Comparison of ENCODE assay signal across 11 cellular contexts in genomic region chr17:35073991-35074627, GRCh38. TPM values are rescaled to one million over a fixed set of nuclear protein-coding genes. Genes with fewer than 3 reads are reported as not detected.
DNase-seq lines count a peak whose midpoint lies in the region; ATAC-seq and TF ChIP-seq lines count a peak whose summit lies in the region.
"Had no signal": no experiment of that assay in that cellular context is flagged by ENCODE, and none has a peak within 500 bp of the region (broad histone marks: within the 10 kb centered on the region; RNA-seq: fewer than 3 reads in every experiment).

No MANE protein-coding gene starts in this region.

- H3K36me3 ChIP-seq in trophoblast cell (ENCODE audit: control insufficient read depth in 1 of 2, insufficient read depth in 2 of 2, low read length in 2 of 2), result no peaks in the 10 kb centered on the region
- H3K36me3 ChIP-seq in psoas muscle (ENCODE audit: insufficient read depth in 1 of 2, low read depth in 1 of 2), result no peaks in the 10 kb centered on the region
- H3K36me3 ChIP-seq: transverse colon had no signal

- POLR2A ChIA-PET in activated CD4-positive, alpha-beta memory T cell treated with anti-CD3 and anti-CD28 coated beads for 36 hours (lab: Charles Lee), result interaction anchor here (0.7 to 4.6 kb wide), 7 partner anchors 8 to 90 kb away, joined by 3 to 41 read pairs (median 5); partner anchors contain the start of gene RFFL

- H4K12ac ChIP-seq in trophoblast cell (ENCODE audit: low read depth, low read length), result no peak overlapping the region

- H3K4me3 ChIP-seq in trophoblast cell (ENCODE audit: low read depth, low read length) (no peak overlapping the region), psoas muscle (no peak overlapping the region)
- H3K4me3 ChIP-seq: transverse colon had no signal

- H3K27ac ChIP-seq in cingulate gyrus (ENCODE audit: low read depth, low read length) (peak overlapping the region; percentile 93), trophoblast cell (ENCODE audit: low read depth, low read length) (no peak overlapping the region), psoas muscle (no peak overlapping the region)

- no peak overlapping the region for H3K14ac ChIP-seq in trophoblast cell (ENCODE audit: low read length)

- no peak overlapping the region for H3K4me2 ChIP-seq in trophoblast cell (ENCODE audit: low read length)

- H3K4me1 Mint-ChIP-seq in activated CD4-positive, alpha-beta memory T cell treated with anti-CD3 and anti-CD28 coated beads for 36 hours (ENCODE audit: low read depth), result peaks cover 69% of the 10 kb centered on the region

- CTCF ChIA-PET in activated CD4-positive, alpha-beta memory T cell treated with anti-CD3 and anti-CD28 coated beads for 36 hours (lab: Charles Lee), result interaction anchor here (0.7 to 2.3 kb wide), 7 partner anchors 8 to 51 kb away, joined by 3 to 10 read pairs (median 4); partner anchors contain the start of gene RFFL

- no peaks in the 10 kb centered on the region for H3K27me3 ChIP-seq in trophoblast cell (ENCODE audit: insufficient read depth, low read length)
- no peaks in the 10 kb centered on the region for H3K27me3 ChIP-seq in psoas muscle (ENCODE audit: insufficient read depth in 3 of 3, low read length in 2 of 3)
- H3K27me3 ChIP-seq: transverse colon had no signal

- peak; percentile 22 to 28 for ATAC-seq in activated CD4-positive, CD25-positive, alpha-beta regulatory T cell treated with anti-CD3 and anti-CD28 coated beads, Interleukin-2, amount 50 U/mL, for 24 hours
- ATAC-seq in HG02970 (IDR thresholded peaks at IDR 0.05; ENCODE audit: low FRiP score, unreplicated experiment) (no peak), psoas muscle (no peak), HG03280 (IDR thresholded peaks at IDR 0.05; ENCODE audit: unreplicated experiment) (no peak)

- H3K23ac ChIP-seq in trophoblast cell (ENCODE audit: low read length), result no peak overlapping the region

- H3K18ac ChIP-seq in trophoblast cell (ENCODE audit: low read length), result no peak overlapping the region

- no peak overlapping the region for H4K8ac ChIP-seq in trophoblast cell (ENCODE audit: low read depth, low read length)

- H2BK12ac ChIP-seq in trophoblast cell (ENCODE audit: low read length), result no peak overlapping the region

- H2AFZ ChIP-seq in trophoblast cell (ENCODE audit: insufficient read depth, low read length, poor library complexity), result no peak overlapping the region

- no peak for DNase-seq in activated CD4-positive, CD25-positive, alpha-beta regulatory T cell treated with anti-CD3 and anti-CD28 coated beads, Interleukin-2, amount 50 U/mL, for 72 hours
- peak; percentile 35 for DNase-seq in activated CD4-positive, alpha-beta memory T cell treated with anti-CD3 and anti-CD28 coated beads for 36 hours
- peak; percentile 79 to 95 for DNase-seq in trophoblast cell
- DNase-seq in psoas muscle, result no peak
- DNase-seq: 8988T, NCI-H446, transverse colon had no signal

- no peaks in the 10 kb centered on the region for H3K4me1 ChIP-seq in trophoblast cell (ENCODE audit: control insufficient read depth in 1 of 2, insufficient read depth in 2 of 2, low read length in 2 of 2)
- no peaks in the 10 kb centered on the region for H3K4me1 ChIP-seq in psoas muscle

- H3K9me3 ChIP-seq in trophoblast cell (ENCODE audit: insufficient read depth, low read depth, low read length) (no peaks in the 10 kb centered on the region), psoas muscle (no peaks in the 10 kb centered on the region)
- H3K9me3 ChIP-seq: transverse colon had no signal

- WGBS in trophoblast cell (ENCODE audit: extremely low coverage, insufficient coverage, insufficient read length), result no CpG with 5 or more reads among the region's 5 CpGs
- WGBS in psoas muscle, 3 donors, result 76 to 78% (median 76%) methylated on average over 5 of the region's 5 CpGs

- H3K79me2 ChIP-seq in trophoblast cell (ENCODE audit: control insufficient read depth, insufficient read depth, low read length, poor library complexity), result no peaks in the 10 kb centered on the region

- peaks cover 9% of the 10 kb centered on the region for H3K36me3 Mint-ChIP-seq in activated CD4-positive, alpha-beta memory T cell treated with anti-CD3 and anti-CD28 coated beads for 36 hours

- no peak overlapping the region for H3K4ac ChIP-seq in trophoblast cell (ENCODE audit: low read depth, low read length)

- no peak overlapping the region for H2AK5ac ChIP-seq in trophoblast cell (ENCODE audit: low read length)

- no peaks in the 10 kb centered on the region for H3K27me3 Mint-ChIP-seq in activated CD4-positive, alpha-beta memory T cell treated with anti-CD3 and anti-CD28 coated beads for 36 hours

- intact Hi-C loops in activated CD4-positive, alpha-beta memory T cell treated with anti-CD3 and anti-CD28 coated beads for 36 hours (cut with micrococcal nuclease), result loop anchor here (1.0 kb wide), 5 partner anchors 8 to 28 kb away; partner anchors contain the start of gene RFFL
- intact Hi-C loops in psoas muscle (cut with DNase I), result no loop called here

- H3K79me1 ChIP-seq in trophoblast cell (ENCODE audit: low read length), result no peaks in the 10 kb centered on the region

- TF ChIP-seq CTCF in psoas muscle (IDR thresholded peaks at IDR 0.05), result no peak

- H3K9ac ChIP-seq in trophoblast cell (ENCODE audit: low read length), result no peak overlapping the region

- no peak overlapping the region for H2BK5ac ChIP-seq in trophoblast cell (ENCODE audit: low read depth, low read length, poor library complexity)

- no peak overlapping the region for H4K91ac ChIP-seq in trophoblast cell (ENCODE audit: low read depth, low read length)

- no peak overlapping the region for H2BK120ac ChIP-seq in trophoblast cell (ENCODE audit: insufficient read depth, low read length, poor library complexity)

- H3K9me3 Mint-ChIP-seq in activated CD4-positive, alpha-beta memory T cell treated with anti-CD3 and anti-CD28 coated beads for 36 hours, result no peaks in the 10 kb centered on the region

- H3K4me3 Mint-ChIP-seq in activated CD4-positive, alpha-beta memory T cell treated with anti-CD3 and anti-CD28 coated beads for 36 hours, result peak overlapping the region; percentile 44

- peak overlapping the region; percentile 85 for H3K27ac Mint-ChIP-seq in activated CD4-positive, alpha-beta memory T cell treated with anti-CD3 and anti-CD28 coated beads for 36 hours

RNA-seq across cellular contexts. Expression of gene RFFL, which starts 10.6 kb away (rescaled TPM):
- 10 to 100 TPM; 30.5 to 32.8 TPM for total RNA-seq in activated CD4-positive, alpha-beta memory T cell treated with anti-CD3 and anti-CD28 coated beads for 36 hours
- 6.5 and 7.2 TPM in 2 replicates for polyA plus RNA-seq in trophoblast cell (2013)
- 10 to 100 TPM; 23.6 to 39.5 (median 31.1) TPM for total RNA-seq in psoas muscle
- 10 to 100 TPM in 1 of 3 donors, 1 to 10 TPM in 2; 7.0 to 19.1 (median 8.6) TPM for polyA plus RNA-seq in psoas muscle

RNA-seq across cellular contexts. Expression of gene RAD51D, which starts 45.6 kb away (rescaled TPM):
- 10 to 100 TPM; 29.7 to 36.7 TPM for total RNA-seq in activated CD4-positive, alpha-beta memory T cell treated with anti-CD3 and anti-CD28 coated beads for 36 hours
- polyA plus RNA-seq in trophoblast cell (2013), result 5.0 and 5.4 TPM in 2 replicates
- 1 to 10 TPM; 4.0 to 6.2 (median 6.0) TPM for total RNA-seq in psoas muscle
- 1 to 10 TPM; 3.6 to 5.4 (median 3.9) TPM for polyA plus RNA-seq in psoas muscle

RNA-seq across cellular contexts. Expression of gene FNDC8, which starts 47.3 kb away (rescaled TPM):
- not detected for total RNA-seq in activated CD4-positive, alpha-beta memory T cell treated with anti-CD3 and anti-CD28 coated beads for 36 hours
- not detected in 2 replicates for polyA plus RNA-seq in trophoblast cell (2013)
- not detected for total RNA-seq in psoas muscle
- polyA plus RNA-seq in psoas muscle, result not detected
- total RNA-seq: transverse colon had no signal

Comparison
In these comparisons a context has a peak if more than half of its experiments do, and no peak if none do; other contexts are left out.
1. ATAC-seq: peak in activated CD4-positive, CD25-positive, alpha-beta regulatory T cell treated with anti-CD3 and anti-CD28 coated beads, Interleukin-2, amount 50 U/mL, for 24 hours (2 of 2); none in HG02970 (single experiment), psoas muscle (0 of 4) and HG03280 (single experiment).
2. DNase-seq: peak in activated CD4-positive, alpha-beta memory T cell treated with anti-CD3 and anti-CD28 coated beads for 36 hours (single experiment) and trophoblast cell (2 of 2); none in activated CD4-positive, CD25-positive, alpha-beta regulatory T cell treated with anti-CD3 and anti-CD28 coated beads, Interleukin-2, amount 50 U/mL, for 72 hours (single experiment) and psoas muscle (0 of 2).
3. RNA of gene RAD51D, which starts 45.6 kb away (total RNA-seq): 29.7 to 36.7 TPM in activated CD4-positive, alpha-beta memory T cell treated with anti-CD3 and anti-CD28 coated beads for 36 hours; 4.0 to 6.2 TPM in psoas muscle; every median in the first group is over 4 times any median in the second.